ENCODE assay signal across 23 cellular contexts in genomic region chr22:49351761-49352221, GRCh38.
A peak's percentile ranks its signal among the peaks of the same experiment; 100 is the strongest.
DNase-seq lines count a peak whose midpoint lies in the region; ATAC-seq, FAIRE-seq and TF ChIP-seq lines count a peak whose summit lies in the region.
"Had no signal": no experiment of that assay in that cellular context is flagged by ENCODE, and none has a peak within 500 bp of the region (broad histone marks: within the 10 kb centered on the region; RNA-seq: fewer than 3 reads in every experiment).

No MANE protein-coding gene starts in this region.

- H3K14ac ChIP-seq in H1 (ENCODE audit: insufficient read length), result no peak overlapping the region
- H3K14ac ChIP-seq in neuronal stem cell (ENCODE audit: low read length), result no peak overlapping the region

- no peak overlapping the region for H4K91ac ChIP-seq in H1 (replicated peaks; ENCODE audit: insufficient read length, low read length)
- H4K91ac ChIP-seq in neuronal stem cell (ENCODE audit: low read depth, low read length, poor library complexity), result no peak overlapping the region

- no peak overlapping the region for H2BK12ac ChIP-seq in H1 (ENCODE audit: low read depth, low read length)
- H2BK12ac ChIP-seq in neuronal stem cell (ENCODE audit: low read length), result no peak overlapping the region

- H3K4me2 ChIP-seq in H1 (ENCODE audit: insufficient read depth in 1 of 2, low read depth in 2 of 2, low read length in 2 of 2), result no peak overlapping the region
- no peak overlapping the region for H3K4me2 ChIP-seq in neuronal stem cell (ENCODE audit: insufficient read depth, low read length, poor library complexity, severe bottlenecking)
- H3K4me2 ChIP-seq in GM23338, result no peak overlapping the region

- H3K18ac ChIP-seq in H1 (ENCODE audit: extremely low read depth, low read length), result no peak overlapping the region; the same call in 1 of the 2 replicates
- H3K18ac ChIP-seq in neuronal stem cell (ENCODE audit: low read length), result peak overlapping the region; percentile 24

- H3K36me3 ChIP-seq in H1 (ENCODE audit: control insufficient read depth in 2 of 4, insufficient read depth in 4 of 4, low read length in 3 of 4) (no peaks in the 10 kb centered on the region), neuronal stem cell (replicated peaks in 1 of 2; ENCODE audit: control insufficient read depth in 2 of 2, insufficient read depth in 2 of 2, low read length in 2 of 2) (no peaks in the 10 kb centered on the region), upper lobe of right lung (no peaks in the 10 kb centered on the region), H7 (replicated peaks; ENCODE audit: control insufficient read depth, insufficient read depth, low read length) (no peaks in the 10 kb centered on the region), GM23338 (ENCODE audit: insufficient read depth) (0 out of 2 replicates have a peak, but pooled peaks cover 3% of the 10 kb centered on the region)

- H3K4me1 Mint-ChIP-seq in GM23338, result no peaks in the 10 kb centered on the region; the same call in 2 of the 3 replicates
- H3K4me1 Mint-ChIP-seq: CD4-positive, CD25-positive, alpha-beta regulatory T cell had no signal

- H3K4ac ChIP-seq in H1 (replicated peaks; ENCODE audit: insufficient read length, low read depth, low read length), result no peak overlapping the region
- no peak overlapping the region for H3K4ac ChIP-seq in neuronal stem cell (ENCODE audit: low read length)

- no peak overlapping the region for H2BK20ac ChIP-seq in H1 (ENCODE audit: low read length)

- H3K9ac ChIP-seq in H1 (replicated peaks in 1 of 4; ENCODE audit: extremely low read depth in 1 of 4, low read depth in 3 of 4, low read length in 3 of 4) (no peak overlapping the region), neuronal stem cell (ENCODE audit: low read depth, low read length, poor library complexity) (no peak overlapping the region)

- TF ChIP-seq CTCF in H1 (IDR thresholded peaks at IDR 0.05; ENCODE audit: control extremely low read depth in 1 of 3, insufficient read depth in 1 of 3, low read depth in 1 of 3, low read length in 3 of 3), result no peak
- no peak for TF ChIP-seq CTCF in upper lobe of right lung (IDR thresholded peaks at IDR 0.05)
- no peak for TF ChIP-seq CTCF in GM23338 (conservative IDR thresholded peaks at IDR 0.05; ENCODE audit: low read depth in 2 of 2)

- H3K79me2 ChIP-seq in H1 (ENCODE audit: control insufficient read depth in 1 of 2, insufficient read depth in 2 of 2, low read length in 2 of 2), result no peaks in the 10 kb centered on the region
- H3K79me2 ChIP-seq in GM23338 (replicated peaks; ENCODE audit: insufficient read depth), result no peaks in the 10 kb centered on the region

- H4K8ac ChIP-seq in H1 (ENCODE audit: extremely low read depth, insufficient read depth, low read length) (no peak overlapping the region), neuronal stem cell (ENCODE audit: low read depth, low read length) (no peak overlapping the region)

- H3F3A ChIP-seq in GM23338 (replicated peaks; ENCODE audit: low read depth), result no peaks in the 10 kb centered on the region

- H3K4me3 ChIP-seq in H1 (ENCODE audit: extremely low read depth in 1 of 4, insufficient read depth in 2 of 4, low read depth in 3 of 4, low read length in 4 of 4) (no peak overlapping the region), neuronal stem cell (ENCODE audit: low read length in 2 of 2) (no peak overlapping the region), upper lobe of right lung (no peak overlapping the region), H7 (ENCODE audit: insufficient read depth, low read depth, low read length) (no peak overlapping the region), GM23338 (no peak overlapping the region)
- H3K4me3 ChIP-seq: K562 had no signal

- H3K27me3 ChIP-seq in H1 (replicated peaks in 1 of 4; ENCODE audit: control insufficient read depth in 3 of 4, extremely low read depth in 1 of 4, insufficient read depth in 3 of 4, low read length in 3 of 4), result no peaks in the 10 kb centered on the region
- H3K27me3 ChIP-seq in neuronal stem cell (ENCODE audit: control insufficient read depth in 3 of 3, insufficient read depth in 3 of 3, low read depth in 1 of 3, low read length in 3 of 3), result peaks cover 0 to 3% (median 0%) of the 10 kb centered on the region in 3 experiments
- H3K27me3 ChIP-seq in upper lobe of right lung, result peaks cover 34% of the 10 kb centered on the region
- H3K27me3 ChIP-seq in H7 (ENCODE audit: control insufficient read depth, insufficient read depth, low read length), result no peaks in the 10 kb centered on the region
- no peaks in the 10 kb centered on the region for H3K27me3 ChIP-seq in GM23338 (ENCODE audit: insufficient read depth)

- no peak for FAIRE-seq in H1 (lab: Jason Lieb, UNC)
- FAIRE-seq: A204.1, G401.6, GM12891, GM19239, K562 had no signal

- H3K79me1 ChIP-seq in H1 (ENCODE audit: low read depth, low read length) (no peaks in the 10 kb centered on the region), neuronal stem cell (ENCODE audit: low read depth, low read length) (no peaks in the 10 kb centered on the region)

- no peak overlapping the region for H3K56ac ChIP-seq in H1 (replicated peaks; ENCODE audit: insufficient read length, low read depth, low read length)

- peak; percentile 50 for DNase-seq in activated effector memory CD4-positive, alpha-beta T cell treated with anti-CD3 and anti-CD28 coated beads, Interleukin-2, amount 50 U/mL, for 16 hours
- DNase-seq in activated effector memory CD4-positive, alpha-beta T cell treated with Interleukin-2 at 50 U/mL for 16 hours, result no peak
- DNase-seq in H1 (ENCODE audit: low read depth in 1 of 2, low spot score in 2 of 2), result no peak
- no peak for DNase-seq in neuronal stem cell (ENCODE audit: low spot score)
- peak; percentile 47 for DNase-seq in upper lobe of right lung
- DNase-seq in H7, result no peak
- no peak for DNase-seq in GM23338 (ENCODE audit: low spot score)
- no peak for DNase-seq in NCI-H345 (lab: John Stamatoyannopoulos, UW)
- DNase-seq: Calu3; CD4-positive, CD25-positive, alpha-beta regulatory T cell; DMS79; NCI-H1048; NCI-H146; NCI-H226; NCI-H526 treated with DMSO at 0.1 percent for 48 hours; OCI-M1 had no signal

- POLR2A ChIA-PET in H1 (lab: Charles Lee; ENCODE audit: partially characterized antibody), result no interaction called here

- no peak overlapping the region for H3K23ac ChIP-seq in H1 (ENCODE audit: insufficient read length)
- H3K23ac ChIP-seq in neuronal stem cell (ENCODE audit: low read depth, low read length, poor library complexity), result no peak overlapping the region

- no peak overlapping the region for H2BK5ac ChIP-seq in H1 (ENCODE audit: low read depth, low read length)
- H2BK5ac ChIP-seq in neuronal stem cell (ENCODE audit: low read length), result no peak overlapping the region

- no peak for ATAC-seq in upper lobe of right lung
- no peak for ATAC-seq in GM23338
- ATAC-seq: K562 had no signal

- H2BK15ac ChIP-seq in H1 (ENCODE audit: low read length) (no peak overlapping the region), neuronal stem cell (ENCODE audit: low read length) (no peak overlapping the region)

- H3K9me3 ChIP-seq in H1 (ENCODE audit: insufficient read depth in 2 of 2, low read depth in 1 of 2, low read length in 1 of 2) (no peaks in the 10 kb centered on the region), neuronal stem cell (replicated peaks in 1 of 2; ENCODE audit: control insufficient read depth in 2 of 2, insufficient read depth in 1 of 2, low read depth in 1 of 2, low read length in 2 of 2) (peaks cover 0 to 10% of the 10 kb centered on the region in 2 donors), upper lobe of right lung (no peaks in the 10 kb centered on the region)

- peaks cover 10% of the 10 kb centered on the region for H3K27me3 Mint-ChIP-seq in GM23338 (ENCODE audit: insufficient read depth, low read depth, poor library complexity)

- 85% methylated on average over 17 of the region's 22 CpGs; no CpG with 5 or more reads in 1 of the 2 experiments for WGBS in H1 (ENCODE audit: extremely low coverage in 1 of 2, insufficient coverage in 1 of 2, insufficient read length in 1 of 2, insufficient replicate concordance in 2 of 2, low coverage in 1 of 2, low lambda C conversion rate in 2 of 2, missing lambda C conversion rate in 1 of 2), 2 experiments
- no CpG with 5 or more reads among the region's 22 CpGs for WGBS in neuronal stem cell (ENCODE audit: extremely low coverage in 2 of 2, insufficient read length in 2 of 2, insufficient replicate concordance in 1 of 2), 2 donors

- H2AFZ ChIP-seq in H1 (ENCODE audit: low read length), result 0 out of 2 replicates have a peak overlapping the region, but pooled peaks have one; percentile 4
- no peak overlapping the region for H2AFZ ChIP-seq in neuronal stem cell (ENCODE audit: low read length)
- H2AFZ ChIP-seq in GM23338, result no peak overlapping the region

- H3K4me1 ChIP-seq in H1 (replicated peaks in 1 of 4; ENCODE audit: control insufficient read depth in 3 of 4, insufficient read depth in 4 of 4, low read length in 3 of 4) (no peaks in the 10 kb centered on the region; a peak in 1 of 7 replicates), neuronal stem cell (ENCODE audit: control insufficient read depth in 2 of 2, insufficient read depth in 1 of 2, low read depth in 1 of 2, low read length in 2 of 2) (peaks cover 0 to 1% of the 10 kb centered on the region in 2 donors), upper lobe of right lung (no peaks in the 10 kb centered on the region), GM23338 (ENCODE audit: insufficient read depth) (no peaks in the 10 kb centered on the region)

- H3K9me2 ChIP-seq in GM23338 (ENCODE audit: insufficient read depth), result no peaks in the 10 kb centered on the region

- H4K5ac ChIP-seq in H1 (ENCODE audit: insufficient read length, low read depth, low read length), result no peak overlapping the region

- H2BK120ac ChIP-seq in H1 (replicated peaks; ENCODE audit: low read depth, low read length) (no peak overlapping the region), neuronal stem cell (ENCODE audit: low read depth, low read length) (no peak overlapping the region)

- TF ChIP-seq POLR2A in H1 (IDR thresholded peaks at IDR 0.05; ENCODE audit: control extremely low read depth in 1 of 2, low read depth in 2 of 2, low read length in 2 of 2), result no peak

- H3K23me2 ChIP-seq in H1 (ENCODE audit: low read depth, low read length), result no peaks in the 10 kb centered on the region

- H3K9me3 Mint-ChIP-seq in GM23338, result no peaks in the 10 kb centered on the region; the same call in 2 of the 3 replicates

- no peak overlapping the region for H3K4me3 Mint-ChIP-seq in GM23338
- H3K4me3 Mint-ChIP-seq: CD4-positive, CD25-positive, alpha-beta regulatory T cell had no signal

- intact Hi-C loops in upper lobe of right lung (cut with DNase I), result no loop called here

- no peak overlapping the region for H3K27ac ChIP-seq in H1 (ENCODE audit: low read depth, low read length)
- H3K27ac ChIP-seq in neuronal stem cell (replicated peaks; ENCODE audit: low read length), result no peak overlapping the region
- no peak overlapping the region for H3K27ac ChIP-seq in upper lobe of right lung
- H3K27ac ChIP-seq in GM23338 (ENCODE audit: low read depth), result no peak overlapping the region
- H3K27ac ChIP-seq: HL-60, RWPE1 had no signal

- H3K27ac Mint-ChIP-seq in GM23338, result no peak overlapping the region
- H3K27ac Mint-ChIP-seq: CD4-positive, CD25-positive, alpha-beta regulatory T cell had no signal

- no peak for TF ChIP-seq RAD21 in H1 (IDR thresholded peaks at IDR 0.05 in 1 of 2, conservative IDR thresholded peaks at IDR 0.05 in 1 of 2; ENCODE audit: low read depth in 2 of 2, low read length in 2 of 2)

- H2AK5ac ChIP-seq in H1 (ENCODE audit: low read depth, low read length) (no peak overlapping the region), neuronal stem cell (ENCODE audit: low read depth, low read length) (no peak overlapping the region)

- CTCF ChIA-PET in H1 (lab: Charles Lee; ENCODE audit: partially characterized antibody), result interaction anchor here (1.2 kb wide), 1 partner anchor 199 kb away, joined by 3 read pairs; no protein-coding TSS in a partner anchor

- no peaks in the 10 kb centered on the region; the same call in 2 of the 3 replicates for H3K36me3 Mint-ChIP-seq in GM23338 (ENCODE audit: low read depth)
- H3K36me3 Mint-ChIP-seq: CD4-positive, CD25-positive, alpha-beta regulatory T cell had no signal

- TF ChIP-seq EP300 in H1 (IDR thresholded peaks at IDR 0.05; ENCODE audit: borderline replicate concordance in 1 of 2, low read depth in 2 of 2, low read length in 2 of 2), result no peak

- H4K20me1 ChIP-seq in H1 (replicated peaks in 1 of 2; ENCODE audit: control insufficient read depth in 1 of 2, insufficient read depth in 2 of 2, low read length in 2 of 2), result no peaks in the 10 kb centered on the region
- no peaks in the 10 kb centered on the region for H4K20me1 ChIP-seq in GM23338 (replicated peaks; ENCODE audit: insufficient read depth)

Comparison
In these comparisons a context has a peak if more than half of its experiments do, and no peak if none do; other contexts are left out.
1. DNase-seq: peak in activated effector memory CD4-positive, alpha-beta T cell treated with anti-CD3 and anti-CD28 coated beads, Interleukin-2, amount 50 U/mL, for 16 hours (single experiment) and upper lobe of right lung (single experiment); none in activated effector memory CD4-positive, alpha-beta T cell treated with Interleukin-2 at 50 U/mL for 16 hours (single experiment), H1 (0 of 2), neuronal stem cell (single experiment), H7 (single experiment), GM23338 (single experiment) and NCI-H345 (single experiment).